In genomic region chr15:91055548-91056331, GRCh38 we compare ENCODE assay signal across 1 cellular context.
TF ChIP-seq lines count a peak whose summit lies in the region.

No MANE protein-coding gene starts in this region.

TF ChIP-seq in WTC11, 78 proteins besides CTCF, POLR2A, EP300 and RAD21 (continued from another document):
- TF ChIP-seq ZNF671 (CRISPR knock-in tag; IDR thresholded peaks at IDR 0.05) (no peak), ZNF532 (CRISPR knock-in tag; IDR thresholded peaks at IDR 0.05; ENCODE audit: borderline replicate concordance) (no peak), E2F5 (CRISPR knock-in tag; IDR thresholded peaks at IDR 0.05) (no peak), ZNF423 (CRISPR knock-in tag; IDR thresholded peaks at IDR 0.05) (no peak), ATF2 (CRISPR knock-in tag; IDR thresholded peaks at IDR 0.05; ENCODE audit: borderline replicate concordance, low read depth) (no peak)
TF ChIP-seq in WTC11: peak in this region for 0.
